In the genomic region with DNA sequence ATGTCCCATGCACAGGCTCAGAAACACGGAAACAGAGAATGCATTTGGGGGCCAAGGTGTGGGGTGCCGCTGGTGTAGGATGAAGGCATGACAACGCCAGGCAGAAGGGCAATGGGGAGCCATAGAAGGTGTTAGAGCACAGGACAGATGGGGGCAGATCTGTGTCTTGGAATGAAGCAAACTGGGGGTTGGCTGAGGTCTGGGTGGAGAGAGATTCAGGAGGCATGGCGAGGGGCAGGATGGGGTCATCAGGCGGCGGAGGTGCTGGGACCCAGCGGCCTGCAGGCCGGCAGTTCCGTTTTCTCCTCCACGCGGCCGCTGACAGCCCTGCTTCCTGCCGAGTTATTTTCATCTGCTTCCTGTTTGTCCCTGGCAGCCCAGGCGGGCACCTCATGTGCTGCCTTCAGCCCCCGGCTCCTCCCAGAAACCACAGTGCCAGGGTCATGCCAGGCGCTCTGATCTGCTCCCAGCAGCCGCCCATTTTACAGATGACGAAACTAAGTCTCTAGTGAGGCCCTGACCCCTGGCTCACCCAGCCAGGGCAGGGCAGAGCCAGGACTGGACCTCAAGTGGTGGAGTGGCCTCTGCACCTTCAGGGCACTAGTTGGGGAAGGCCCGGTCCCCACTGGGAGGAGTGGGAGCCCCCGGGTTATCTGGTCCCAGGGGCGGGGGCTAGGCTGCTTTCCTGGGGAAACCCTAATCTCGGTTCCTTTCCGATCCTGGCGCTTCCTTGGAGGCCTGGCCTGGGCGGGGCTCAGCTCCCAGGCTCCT, we compare ENCODE assay signal across 8 cellular contexts. TPM values are rescaled to one million over a fixed set of nuclear protein-coding genes. Genes with fewer than 3 reads are reported as not detected.
DNase-seq lines count a peak whose midpoint lies in the region; ATAC-seq and TF ChIP-seq lines count a peak whose summit lies in the region.

No MANE protein-coding gene starts in this region.

- POLR2A ChIA-PET in T-cell (lab: Charles Lee), result interaction anchor here in 1 of 2 donors (0.6 kb wide), 1 partner anchor 34 kb away, joined by 4 read pairs; no protein-coding TSS in a partner anchor
- POLR2A ChIA-PET in naive thymus-derived CD4-positive, alpha-beta T cell (lab: Charles Lee), result interaction anchor here (1.1 to 37.6 kb wide), 10 partner anchors 19 to 200 kb away, joined by 3 to 2022 read pairs (median 26); partner anchors contain the start of genes ABCA7, CIRBP, CNN2 and GPX4

- intact Hi-C loops in naive thymus-derived CD4-positive, alpha-beta T cell (cut with micrococcal nuclease), result loop anchor here (1.0 to 5.0 kb wide), 7 partner anchors 8 to 207 kb away; partner anchors contain the start of genes CNN2 (in 1 of the 2), GPX4 (in 1 of the 2) and MIDN (in 1 of the 2)

- CTCF ChIA-PET in T-cell (lab: Charles Lee), result no interaction called here
- CTCF ChIA-PET in naive thymus-derived CD4-positive, alpha-beta T cell (lab: Charles Lee), result interaction anchor here (0.5 to 5.7 kb wide), 5 partner anchors 9 to 139 kb away, joined by 3 to 68 read pairs (median 5); no protein-coding TSS in a partner anchor

- peaks cover 65 to 66% of the 10 kb centered on the region in 2 donors for H3K4me1 ChIP-seq in naive thymus-derived CD4-positive, alpha-beta T cell (ENCODE audit: control insufficient read depth in 2 of 2, insufficient read depth in 2 of 2, low read length in 2 of 2)

- TF ChIP-seq POLR2A in GM15510 (IDR thresholded peaks at IDR 0.05; ENCODE audit: borderline replicate concordance, extremely low read depth, insufficient read length), result peak; percentile 44

- DNase-seq in T-cell, result peak; percentile 62 to 83 (median 72)
- DNase-seq in central memory CD8-positive, alpha-beta T cell (ENCODE audit: low spot score in 2 of 2), result peak in 1 of 2 donors; percentile 59
- peak in 7 of 9 donors; percentile 73 to 84 (median 78) for DNase-seq in naive thymus-derived CD4-positive, alpha-beta T cell
- no peak for DNase-seq in COLO829 (ENCODE audit: low spot score)
- no peak for DNase-seq in NCI-H187 (lab: John Stamatoyannopoulos, UW)

- no peaks in the 10 kb centered on the region for H3K27me3 ChIP-seq in naive thymus-derived CD4-positive, alpha-beta T cell (ENCODE audit: control insufficient read depth in 2 of 2, insufficient read depth in 2 of 2, low read length in 2 of 2)

- H3K9me3 Mint-ChIP-seq in T-cell, result no peaks in the 10 kb centered on the region
- no peaks in the 10 kb centered on the region for H3K9me3 Mint-ChIP-seq in central memory CD8-positive, alpha-beta T cell
- H3K9me3 Mint-ChIP-seq in naive thymus-derived CD4-positive, alpha-beta T cell, result peaks cover 0 to 2% (median 0%) of the 10 kb centered on the region in 11 donors

- peak overlapping the region; percentile 98 for H3K4me3 ChIP-seq in naive thymus-derived CD4-positive, alpha-beta T cell (ENCODE audit: low read length)

- no peaks in the 10 kb centered on the region for H3K9me3 ChIP-seq in naive thymus-derived CD4-positive, alpha-beta T cell (ENCODE audit: control insufficient read depth in 2 of 3, low read length in 3 of 3)

- peaks cover 19% of the 10 kb centered on the region for H3K36me3 Mint-ChIP-seq in T-cell
- H3K36me3 Mint-ChIP-seq in central memory CD8-positive, alpha-beta T cell (ENCODE audit: insufficient read depth), result peaks cover 64% of the 10 kb centered on the region
- H3K36me3 Mint-ChIP-seq in naive thymus-derived CD4-positive, alpha-beta T cell, result peaks cover 10 to 34% (median 20%) of the 10 kb centered on the region in 5 donors

- peaks cover 9 to 54% (median 31%) of the 10 kb centered on the region in 3 experiments for H3K36me3 ChIP-seq in naive thymus-derived CD4-positive, alpha-beta T cell (ENCODE audit: control insufficient read depth in 2 of 3, insufficient read depth in 3 of 3, low read length in 3 of 3)

- H3K4me3 Mint-ChIP-seq in T-cell, result peak overlapping the region; percentile 89 to 90 (median 90)
- H3K4me3 Mint-ChIP-seq in central memory CD8-positive, alpha-beta T cell, result peak overlapping the region; percentile 87
- H3K4me3 Mint-ChIP-seq in naive thymus-derived CD4-positive, alpha-beta T cell, result peak overlapping the region; percentile 90 to 99 (median 96)

- peak overlapping the region; percentile 99 for H3K27ac ChIP-seq in naive thymus-derived CD4-positive, alpha-beta T cell (ENCODE audit: low read depth, low read length)

- H3K27me3 Mint-ChIP-seq in T-cell, result no peaks in the 10 kb centered on the region
- no peaks in the 10 kb centered on the region for H3K27me3 Mint-ChIP-seq in central memory CD8-positive, alpha-beta T cell
- no peaks in the 10 kb centered on the region for H3K27me3 Mint-ChIP-seq in naive thymus-derived CD4-positive, alpha-beta T cell

- H3K4me1 Mint-ChIP-seq in T-cell, result peaks cover 55 to 66% (median 64%) of the 10 kb centered on the region in 3 donors
- peaks cover 59% of the 10 kb centered on the region for H3K4me1 Mint-ChIP-seq in central memory CD8-positive, alpha-beta T cell
- peaks cover 39 to 67% (median 49%) of the 10 kb centered on the region in 7 donors for H3K4me1 Mint-ChIP-seq in naive thymus-derived CD4-positive, alpha-beta T cell

- ATAC-seq in T-cell (replicated peaks in 1 of 4) (peak; percentile 28 to 48 (median 40)), HG03342 (IDR thresholded peaks at IDR 0.05; ENCODE audit: unreplicated experiment) (no peak), GM21447 (IDR thresholded peaks at IDR 0.05; ENCODE audit: unreplicated experiment) (no peak)
- peak; percentile 26 for ATAC-seq in central memory CD8-positive, alpha-beta T cell (replicated peaks; ENCODE audit: extremely low read depth, poor library complexity, severe bottlenecking)
- peak; percentile 55 for ATAC-seq in naive thymus-derived CD4-positive, alpha-beta T cell

- H3K27ac Mint-ChIP-seq in T-cell, result peak overlapping the region; percentile 95 to 96
- H3K27ac Mint-ChIP-seq in central memory CD8-positive, alpha-beta T cell (ENCODE audit: low read depth), result peak overlapping the region; percentile 91
- peak overlapping the region; percentile 90 to 99 (median 97) for H3K27ac Mint-ChIP-seq in naive thymus-derived CD4-positive, alpha-beta T cell

RNA-seq across cellular contexts. Expression of gene ARHGAP45, which starts 2.2 kb away (rescaled TPM):
- 1,000 to 10,000 TPM in 3 of 5 donors, 100 to 1,000 TPM in 2; 729 to 1,130 (median 1,073) TPM for total RNA-seq in T-cell
- total RNA-seq in naive thymus-derived CD4-positive, alpha-beta T cell, result 1,000 to 10,000 TPM in 1 of 5 experiments, 100 to 1,000 TPM in 4; 467 to 1,030 (median 779) TPM
- polyA plus RNA-seq in naive thymus-derived CD4-positive, alpha-beta T cell, result 100 to 1,000 TPM; 305 to 880 TPM

RNA-seq across cellular contexts. Expression of gene POLR2E, which starts 26.0 kb away (rescaled TPM):
- total RNA-seq in T-cell, result 100 to 1,000 TPM in 3 of 5 donors, 10 to 100 TPM in 2; 75.7 to 119 (median 101) TPM
- total RNA-seq in naive thymus-derived CD4-positive, alpha-beta T cell, result 100 to 1,000 TPM in 1 of 5 experiments, 10 to 100 TPM in 4; 75.3 to 157 (median 82.1) TPM
- 100 to 1,000 TPM; 136 to 179 TPM for polyA plus RNA-seq in naive thymus-derived CD4-positive, alpha-beta T cell

RNA-seq across cellular contexts. Expression of gene ABCA7, which starts 29.3 kb away (rescaled TPM):
- total RNA-seq in T-cell, result 100 to 1,000 TPM; 166 to 217 (median 178) TPM
- 100 to 1,000 TPM in 4 of 5 experiments, 10 to 100 TPM in 1; 57.8 to 323 (median 155) TPM for total RNA-seq in naive thymus-derived CD4-positive, alpha-beta T cell
- polyA plus RNA-seq in naive thymus-derived CD4-positive, alpha-beta T cell, result 10 to 100 TPM in 1 of 2 donors, 1 to 10 TPM in 1; 6.6 to 25.5 TPM

RNA-seq across cellular contexts. Expression of gene GPX4, which starts 34.6 kb away (rescaled TPM):
- total RNA-seq in T-cell, result 100 to 1,000 TPM; 139 to 221 (median 196) TPM
- 100 to 1,000 TPM; 122 to 235 (median 194) TPM for total RNA-seq in naive thymus-derived CD4-positive, alpha-beta T cell
- polyA plus RNA-seq in naive thymus-derived CD4-positive, alpha-beta T cell, result 100 to 1,000 TPM; 417 to 522 TPM

RNA-seq across cellular contexts. Expression of gene CNN2, which starts 42.8 kb away (rescaled TPM):
- 100 to 1,000 TPM; 239 to 385 (median 314) TPM for total RNA-seq in T-cell
- total RNA-seq in naive thymus-derived CD4-positive, alpha-beta T cell, result 100 to 1,000 TPM; 234 to 440 (median 240) TPM
- 100 to 1,000 TPM; 401 to 704 TPM for polyA plus RNA-seq in naive thymus-derived CD4-positive, alpha-beta T cell

Comparison
In these comparisons a context has a peak if more than half of its experiments do, and no peak if none do; other contexts are left out.
1. ATAC-seq: peak in T-cell (4 of 4), central memory CD8-positive, alpha-beta T cell (single experiment) and naive thymus-derived CD4-positive, alpha-beta T cell (single experiment); none in HG03342 (single experiment) and GM21447 (single experiment).
2. DNase-seq: peak in T-cell (34 of 34) and naive thymus-derived CD4-positive, alpha-beta T cell (7 of 9); none in COLO829 (single experiment) and NCI-H187 (0 of 2).
3. Peak in every context shown above with its lines, with median percentiles within 50 percentile points of each other: H3K27ac Mint-ChIP-seq and H3K4me3 Mint-ChIP-seq.